ENCODE assay signal across 7 cellular contexts in genomic region chr11:62831520-62832345, GRCh38. TPM values are rescaled to one million over a fixed set of nuclear protein-coding genes. Genes with fewer than 3 reads are reported as not detected.
A peak's percentile ranks its signal among the peaks of the same experiment; 100 is the strongest.
DNase-seq lines count a peak whose midpoint lies in the region; ATAC-seq lines count a peak whose summit lies in the region.

Gene STX5, minus strand, starts transcription at chr11:62832051. Its CDS starts 808 bp downstream, at chr11:62831243.

- peak; percentile 97 to 98 for DNase-seq in NCI-H2081 (lab: John Stamatoyannopoulos, UW)
- peak; percentile 98 for DNase-seq in T1000 (lab: John Stamatoyannopoulos, UW)
- peak; percentile 100 for DNase-seq in astrocyte of the hippocampus (ENCODE audit: low read depth, low spot score)
- peak; percentile 98 for DNase-seq in hepatic stellate cell (ENCODE audit: low spot score)
- DNase-seq in renal cortical epithelial cell (ENCODE audit: low read depth) = peak; percentile 97

- ATAC-seq in GM18508 (IDR thresholded peaks at IDR 0.05; ENCODE audit: insufficient read depth, unreplicated experiment) = peak; percentile 70
- ATAC-seq in HG03025 (IDR thresholded peaks at IDR 0.05; ENCODE audit: low FRiP score, unreplicated experiment) = peak; percentile 71

RNA-seq across cellular contexts. Expression of gene STX5, which starts in this region (rescaled TPM):
- total RNA-seq in renal cortical epithelial cell = 23.1 and 38.8 TPM in 2 replicates

Comparison
In these comparisons a context has a peak if more than half of its experiments do, and no peak if none do; other contexts are left out.
1. Peak in every context shown above with its lines: DNase-seq and ATAC-seq.